ENCODE assay signal across 14 cellular contexts in the genomic region with DNA sequence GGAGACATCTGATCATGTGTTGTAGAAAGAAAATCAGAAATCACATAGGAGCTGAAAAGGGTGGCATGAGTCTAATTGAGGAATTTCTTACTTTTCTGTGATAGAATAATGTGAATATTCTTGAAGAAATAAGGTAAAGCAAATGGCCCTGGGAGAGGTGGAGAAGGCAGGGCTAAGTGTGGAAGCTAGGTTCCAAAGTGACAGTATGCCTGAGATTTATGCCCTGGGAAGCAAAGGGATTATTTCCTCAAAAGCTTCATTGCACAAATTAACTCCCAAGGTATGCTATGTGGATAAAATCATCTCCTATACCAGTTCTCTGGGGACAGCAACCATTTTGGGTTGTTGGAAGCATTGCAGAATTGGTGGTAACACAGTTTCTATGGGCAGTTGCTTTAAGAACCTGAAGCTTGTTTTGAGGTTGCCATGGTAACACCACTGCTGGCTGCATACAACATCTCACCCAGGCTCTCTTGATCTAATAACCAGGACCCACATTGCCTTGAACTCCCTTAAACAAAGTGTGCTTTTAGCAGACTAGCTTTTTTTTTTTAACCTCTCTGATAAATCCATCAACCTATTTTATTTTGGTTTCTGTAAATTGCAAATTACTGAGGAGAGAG. TPM values are rescaled to one million over a fixed set of nuclear protein-coding genes. Genes with fewer than 3 reads are reported as not detected.
DNase-seq lines count a peak whose midpoint lies in the region; ATAC-seq and TF ChIP-seq lines count a peak whose summit lies in the region.
"Had no signal": no experiment of that assay in that cellular context is flagged by ENCODE, and none has a peak within 500 bp of the region (broad histone marks: within the 10 kb centered on the region; RNA-seq: fewer than 3 reads in every experiment).

No MANE protein-coding gene starts in this region.

- H3K27ac Mint-ChIP-seq in CD8-positive, alpha-beta T cell: no peak overlapping the region
- H3K27ac Mint-ChIP-seq: activated T-cell treated with anti-CD3 and anti-CD28 coated beads, Interleukin-2, amount 50 U/mL, for 24 hours; CD14-positive monocyte had no signal

- no peaks in the 10 kb centered on the region for H3K36me3 ChIP-seq in CD8-positive, alpha-beta T cell (ENCODE audit: insufficient read depth, low read length)
- H3K36me3 ChIP-seq in mesodermal cell (ENCODE audit: control insufficient read depth, insufficient read depth, low read length) (no peaks in the 10 kb centered on the region), vagina (no peaks in the 10 kb centered on the region)
- H3K36me3 ChIP-seq: heart left ventricle, WERI-Rb-1 had no signal

- ATAC-seq in CD8-positive, alpha-beta T cell: peak; percentile 31
- ATAC-seq in HG02840 (IDR thresholded peaks at IDR 0.05; ENCODE audit: low FRiP score, unreplicated experiment) (no peak), HG02571 (IDR thresholded peaks at IDR 0.05; ENCODE audit: unreplicated experiment) (no peak), GM21723 (IDR thresholded peaks at IDR 0.05; ENCODE audit: unreplicated experiment) (no peak)

- no peaks in the 10 kb centered on the region for H3K9me3 Mint-ChIP-seq in CD8-positive, alpha-beta T cell
- H3K9me3 Mint-ChIP-seq: activated T-cell treated with anti-CD3 and anti-CD28 coated beads, Interleukin-2, amount 50 U/mL, for 24 hours had no signal

- no peak for TF ChIP-seq POLR2A in vagina (IDR thresholded peaks at IDR 0.05)

- H3K27me3 Mint-ChIP-seq in CD8-positive, alpha-beta T cell (ENCODE audit: low read depth): no peaks in the 10 kb centered on the region

- intact Hi-C loops in CD8-positive, alpha-beta T cell (cut with DNase I, micrococcal nuclease): no loop called here
- intact Hi-C loops in vagina (cut with DNase I): no loop called here

- H3K4me1 Mint-ChIP-seq in CD8-positive, alpha-beta T cell (ENCODE audit: low read depth): peaks cover 5% of the 10 kb centered on the region

- H3K27ac ChIP-seq in CD8-positive, alpha-beta T cell (ENCODE audit: low read depth, low read length): no peak overlapping the region
- H3K27ac ChIP-seq in mesodermal cell (ENCODE audit: low read depth, low read length, severe bottlenecking) (peak overlapping the region; percentile 29), vagina (no peak overlapping the region)
- H3K27ac ChIP-seq: heart left ventricle, WERI-Rb-1 had no signal

- no peaks in the 10 kb centered on the region for H3K4me1 ChIP-seq in CD8-positive, alpha-beta T cell (ENCODE audit: insufficient read depth, low read length)
- H3K4me1 ChIP-seq in mesodermal cell (ENCODE audit: control insufficient read depth, insufficient read depth, low read length, poor library complexity, severe bottlenecking) (no peaks in the 10 kb centered on the region), vagina (no peaks in the 10 kb centered on the region)

- no peaks in the 10 kb centered on the region for H3K9me3 ChIP-seq in CD8-positive, alpha-beta T cell (ENCODE audit: low read length)
- H3K9me3 ChIP-seq in mesodermal cell (ENCODE audit: control insufficient read depth, low read length) (no peaks in the 10 kb centered on the region), vagina (no peaks in the 10 kb centered on the region)
- H3K9me3 ChIP-seq: heart left ventricle had no signal

- no peak overlapping the region for H3K4me3 Mint-ChIP-seq in CD8-positive, alpha-beta T cell
- H3K4me3 Mint-ChIP-seq: activated T-cell treated with anti-CD3 and anti-CD28 coated beads, Interleukin-2, amount 50 U/mL, for 24 hours; CD14-positive monocyte had no signal

- CTCF ChIA-PET in CD8-positive, alpha-beta T cell (lab: Charles Lee): no interaction called here

- POLR2A ChIA-PET in CD8-positive, alpha-beta T cell (lab: Charles Lee): no interaction called here

- no peaks in the 10 kb centered on the region for H3K27me3 ChIP-seq in CD8-positive, alpha-beta T cell (ENCODE audit: insufficient read depth, low read length)
- no peaks in the 10 kb centered on the region for H3K27me3 ChIP-seq in vagina

- no peak for DNase-seq in CD8-positive, alpha-beta T cell
- peak; percentile 4 for DNase-seq in MV-4-11 (lab: John Stamatoyannopoulos, UW)
- DNase-seq in choroid plexus epithelial cell (ENCODE audit: low read depth): peak; percentile 84
- DNase-seq in vagina (ENCODE audit: extremely low spot score in 2 of 2): no peak
- DNase-seq: activated T-cell treated with anti-CD3 and anti-CD28 coated beads, Interleukin-2, amount 50 U/mL, for 24 hours; heart left ventricle; NCI-H1092; stimulated activated CD4-positive, alpha-beta T cell treated with anti-CD3 and anti-CD28 coated beads, Interleukin-15, amount 100 ng/mL, for 24 hours; WERI-Rb-1 had no signal

- no peaks in the 10 kb centered on the region for H3K36me3 Mint-ChIP-seq in CD8-positive, alpha-beta T cell
- H3K36me3 Mint-ChIP-seq: CD14-positive monocyte had no signal

- no peak overlapping the region for H3K4me3 ChIP-seq in CD8-positive, alpha-beta T cell (ENCODE audit: low read depth, low read length)
- H3K4me3 ChIP-seq in choroid plexus epithelial cell (ENCODE audit: low read depth, low read length) (no peak overlapping the region), mesodermal cell (ENCODE audit: extremely low read depth, insufficient read depth, low read length, poor library complexity, severe bottlenecking) (no peak overlapping the region), vagina (no peak overlapping the region)
- H3K4me3 ChIP-seq: heart left ventricle had no signal

- no peak for TF ChIP-seq CTCF in CD8-positive, alpha-beta T cell (IDR thresholded peaks at IDR 0.05)
- no peak for TF ChIP-seq CTCF in choroid plexus epithelial cell (conservative IDR thresholded peaks at IDR 0.05; ENCODE audit: low read depth, low read length)
- no peak for TF ChIP-seq CTCF in vagina (IDR thresholded peaks at IDR 0.05)

RNA-seq across cellular contexts. Expression of gene MAOA, which starts 21.0 kb away (rescaled TPM):
- total RNA-seq in CD8-positive, alpha-beta T cell: not detected
- polyA plus RNA-seq in mesodermal cell (2013, experiment 1 of 2): 5.6 TPM
- polyA plus RNA-seq in mesodermal cell (2013, experiment 2 of 2): 8.7 TPM
- total RNA-seq in vagina: 102 TPM

Comparison
In these comparisons a context has a peak if more than half of its experiments do, and no peak if none do; other contexts are left out.
1. DNase-seq: peak in MV-4-11 (single experiment) and choroid plexus epithelial cell (single experiment); none in CD8-positive, alpha-beta T cell (0 of 7) and vagina (0 of 2).
2. RNA of gene MAOA, which starts 21.0 kb away (total RNA-seq): 102 TPM in vagina (single experiment); not detected in CD8-positive, alpha-beta T cell; every median in the first group is over 10 times any median in the second.